In genomic region chr1:84506729-84507453, GRCh38 we compare ENCODE assay signal across 8 cellular contexts. TPM values are rescaled to one million over a fixed set of nuclear protein-coding genes. Genes with fewer than 3 reads are reported as not detected.
A peak's percentile ranks its signal among the peaks of the same experiment; 100 is the strongest.
DNase-seq lines count a peak whose midpoint lies in the region; ATAC-seq and TF ChIP-seq lines count a peak whose summit lies in the region.

No MANE protein-coding gene starts in this region.

- peaks cover 24% of the 10 kb centered on the region for H3K36me3 Mint-ChIP-seq in stimulated activated naive CD8-positive, alpha-beta T cell treated with anti-CD3 and anti-CD28 coated beads, Interleukin-15, Interleukin-2, amounts not matched to agents 100 ng/mL and 50 ng/mL, for 24 hours (ENCODE audit: low read depth)

- TF ChIP-seq RAD21 in liver (IDR thresholded peaks at IDR 0.05) = no peak

- H3K4me1 ChIP-seq in adrenal gland (replicated peaks in 1 of 2) (peaks cover 13 to 25% of the 10 kb centered on the region in 2 donors), liver (ENCODE audit: control insufficient read depth in 4 of 4, insufficient read depth in 4 of 4, low read length in 3 of 4) (peaks cover 1 to 38% (median 18%) of the 10 kb centered on the region in 4 donors), upper lobe of left lung (peaks cover 27 to 39% (median 30%) of the 10 kb centered on the region in 4 donors)

- H3K9ac ChIP-seq in liver (ENCODE audit: low read depth in 1 of 2, low read length in 2 of 2) = peak overlapping the region; percentile 44 to 97

- ATAC-seq in stimulated activated naive CD8-positive, alpha-beta T cell treated with anti-CD3 and anti-CD28 coated beads, Interleukin-15, Interleukin-2, amounts not matched to agents 100 U/mL and 50 U/mL, for 24 hours = no peak
- ATAC-seq in upper lobe of left lung (ENCODE audit: low FRiP score in 2 of 2) = no peak
- ATAC-seq in GM18858 (IDR thresholded peaks at IDR 0.05; ENCODE audit: unreplicated experiment) = no peak

- H3K36me3 ChIP-seq in adrenal gland (replicated peaks in 1 of 2) (no peaks in the 10 kb centered on the region), liver (ENCODE audit: control insufficient read depth in 4 of 4, insufficient read depth in 3 of 4, low read depth in 1 of 4, low read length in 3 of 4) (peaks cover 0 to 1% (median 0%) of the 10 kb centered on the region in 4 donors), upper lobe of left lung (no peaks in the 10 kb centered on the region)

- H3K4me3 Mint-ChIP-seq in stimulated activated naive CD8-positive, alpha-beta T cell treated with anti-CD3 and anti-CD28 coated beads, Interleukin-15, Interleukin-2, amounts not matched to agents 100 ng/mL and 50 ng/mL, for 24 hours = peak overlapping the region; percentile 93

- H3K9me3 ChIP-seq in adrenal gland (replicated peaks in 1 of 3) (no peaks in the 10 kb centered on the region), liver (ENCODE audit: control insufficient read depth in 4 of 4, low read length in 3 of 4) (no peaks in the 10 kb centered on the region), upper lobe of left lung (peaks cover 0 to 5% (median 0%) of the 10 kb centered on the region in 4 donors)

- H3K27me3 ChIP-seq in adrenal gland (no peaks in the 10 kb centered on the region), liver (ENCODE audit: control insufficient read depth in 4 of 4, insufficient read depth in 4 of 4, low read length in 3 of 4) (no peaks in the 10 kb centered on the region), upper lobe of left lung (no peaks in the 10 kb centered on the region)

- peaks cover 4% of the 10 kb centered on the region for H3K9me3 Mint-ChIP-seq in stimulated activated naive CD8-positive, alpha-beta T cell treated with anti-CD3 and anti-CD28 coated beads, Interleukin-15, Interleukin-2, amounts not matched to agents 100 ng/mL and 50 ng/mL, for 24 hours

- peaks cover 45% of the 10 kb centered on the region for H3K4me1 Mint-ChIP-seq in stimulated activated naive CD8-positive, alpha-beta T cell treated with anti-CD3 and anti-CD28 coated beads, Interleukin-15, Interleukin-2, amounts not matched to agents 100 ng/mL and 50 ng/mL, for 24 hours (ENCODE audit: low read depth)

- H3K27ac ChIP-seq in adrenal gland (peak overlapping the region; percentile 92 to 99 (median 94)), liver (ENCODE audit: low read depth in 1 of 2, low read length in 2 of 2) (peak overlapping the region; percentile 99 to 100), upper lobe of left lung (peak overlapping the region; percentile 94 to 96 (median 95))

- intact Hi-C loops in adrenal gland (cut with DNase I) = loop anchor here in 1 of 2 donors (10.0 kb wide), 1 partner anchor 68 kb away; the partner anchor contains the start of gene CTBS
- intact Hi-C loops in head of caudate nucleus (cut with DNase I) = loop anchor here (5.0 to 10.0 kb wide), 5 partner anchors 65 to 342 kb away; partner anchors contain the start of gene CTBS

- DNase-seq in stimulated activated naive CD8-positive, alpha-beta T cell treated with anti-CD3 and anti-CD28 coated beads, Interleukin-15, Interleukin-2, amounts not matched to agents 100 U/mL and 50 U/mL, for 24 hours = no peak
- DNase-seq in adrenal gland = no peak
- DNase-seq in upper lobe of left lung = no peak
- no peak for DNase-seq in head of caudate nucleus
- DNase-seq in germinal center (ENCODE audit: low spot score) = no peak

- 14 to 21% (median 16%) methylated on average over 22 to 26 of the region's 26 CpGs for WGBS in adrenal gland, 4 donors
- 10% methylated on average over 26 of the region's 26 CpGs for WGBS in liver
- 9 to 12% methylated on average over 26 of the region's 26 CpGs for WGBS in upper lobe of left lung, 2 donors

- no peak for TF ChIP-seq EP300 in upper lobe of left lung (IDR thresholded peaks at IDR 0.05)

- H3K4me3 ChIP-seq in adrenal gland (peak overlapping the region in 3 of 4 donors; percentile 4 to 82 (median 47)), liver (ENCODE audit: low read depth in 1 of 3, low read length in 3 of 3) (peak overlapping the region; percentile 79 to 98 (median 92)), upper lobe of left lung (peak overlapping the region; percentile 36 to 76 (median 58))

- H3K27ac Mint-ChIP-seq in stimulated activated naive CD8-positive, alpha-beta T cell treated with anti-CD3 and anti-CD28 coated beads, Interleukin-15, Interleukin-2, amounts not matched to agents 100 ng/mL and 50 ng/mL, for 24 hours = peak overlapping the region; percentile 93

- H3K27me3 Mint-ChIP-seq in stimulated activated naive CD8-positive, alpha-beta T cell treated with anti-CD3 and anti-CD28 coated beads, Interleukin-15, Interleukin-2, amounts not matched to agents 100 ng/mL and 50 ng/mL, for 24 hours = no peaks in the 10 kb centered on the region

- TF ChIP-seq CTCF in adrenal gland (IDR thresholded peaks at IDR 0.05) (no peak), liver (IDR thresholded peaks at IDR 0.05; ENCODE audit: low read depth, low read length, missing input control) (no peak), upper lobe of left lung (IDR thresholded peaks at IDR 0.05) (no peak)

- TF ChIP-seq POLR2A in adrenal gland (IDR thresholded peaks at IDR 0.05) = no peak
- no peak for TF ChIP-seq POLR2A in upper lobe of left lung (IDR thresholded peaks at IDR 0.05)

TF ChIP-seq in liver, 16 proteins besides CTCF, POLR2A, EP300 and RAD21:
- TF ChIP-seq TAF1 (conservative IDR thresholded peaks at IDR 0.05) (no peak), YY1 (IDR thresholded peaks at IDR 0.05) (no peak), FOXA1 (IDR thresholded peaks at IDR 0.05) (no peak), GABPA (IDR thresholded peaks at IDR 0.05 in 1 of 2, conservative IDR thresholded peaks at IDR 0.05 in 1 of 2) (no peak)
TF ChIP-seq in liver: peak in this region for 0.

RNA-seq across cellular contexts. Expression of gene GNG5, which starts 0.5 kb away (rescaled TPM):
- total RNA-seq in adrenal gland (10 to 100 TPM; 34.0 to 81.5 (median 73.1) TPM), liver (10 to 100 TPM; 11.4 to 28.8 TPM), upper lobe of left lung (100 to 1,000 TPM in 3 of 6 donors, 10 to 100 TPM in 3; 54.5 to 151 (median 102) TPM)
- polyA plus RNA-seq in adrenal gland (100 to 1,000 TPM in 1 of 3 donors, 10 to 100 TPM in 2; 61.5 to 172 (median 76.8) TPM), liver (100 to 1,000 TPM in 1 of 2 donors, 10 to 100 TPM in 1; 77.8 to 229 TPM)

RNA-seq across cellular contexts. Expression of gene SPATA1, which starts 0.7 kb away (rescaled TPM):
- 1 to 10 TPM in 1 of 8 donors, under 1 TPM in 3, not detected in 4; 0.29 to 1.5 (median 0.75) TPM for total RNA-seq in adrenal gland
- polyA plus RNA-seq in adrenal gland = under 1 TPM in 2 of 3 donors, not detected in 1; 0.48 to 0.71 TPM
- total RNA-seq in liver = under 1 TPM; 0.33 to 0.75 TPM
- 1 to 10 TPM in 1 of 2 donors, under 1 TPM in 1; 0.06 to 2.2 TPM for polyA plus RNA-seq in liver
- total RNA-seq in upper lobe of left lung = 10 to 100 TPM in 1 of 6 donors, 1 to 10 TPM in 4, not detected in 1; 1.4 to 19.9 (median 1.7) TPM

RNA-seq across cellular contexts. Expression of gene RPF1, which starts 27.8 kb away (rescaled TPM):
- total RNA-seq in adrenal gland (10 to 100 TPM; 23.4 to 30.8 (median 26.8) TPM), liver (10 to 100 TPM; 13.5 to 16.8 TPM), upper lobe of left lung (10 to 100 TPM; 12.2 to 46.4 (median 25.4) TPM)
- polyA plus RNA-seq in adrenal gland (10 to 100 TPM; 12.4 to 66.9 (median 21.5) TPM), liver (10 to 100 TPM; 14.7 to 15.0 TPM)
